Comparison of ENCODE assay signal across 16 cellular contexts in the genomic region with DNA sequence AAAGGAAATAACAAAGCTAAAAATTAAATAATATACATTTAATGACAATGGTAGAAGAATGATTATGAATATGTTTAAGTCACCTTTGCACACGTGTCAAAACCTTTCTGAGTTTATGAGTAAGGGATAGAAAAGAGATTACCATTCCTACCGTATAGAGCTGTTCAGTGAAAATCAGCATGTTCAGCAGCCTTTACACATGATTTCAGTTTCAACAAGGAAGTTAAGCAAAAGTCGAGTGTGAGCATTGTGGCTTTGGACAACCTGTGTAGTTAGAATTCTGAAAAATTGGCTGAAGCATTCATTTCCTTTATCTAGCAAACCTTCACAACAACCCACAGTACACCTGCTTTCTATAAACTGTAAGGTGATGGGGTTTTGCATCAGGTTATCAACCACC.
DNase-seq lines count a peak whose midpoint lies in the region; ATAC-seq and TF ChIP-seq lines count a peak whose summit lies in the region.
"Had no signal": no experiment of that assay in that cellular context is flagged by ENCODE, and none has a peak within 500 bp of the region (broad histone marks: within the 10 kb centered on the region; RNA-seq: fewer than 3 reads in every experiment).

No MANE protein-coding gene starts in this region.

- no peak overlapping the region for H2AFZ ChIP-seq in OCI-LY3 (ENCODE audit: low read depth, low read length)

- H3K36me3 Mint-ChIP-seq in mesothelial cell of epicardium = no peaks in the 10 kb centered on the region
- H3K36me3 Mint-ChIP-seq: activated naive CD8-positive, alpha-beta T cell had no signal

- ATAC-seq in GM18519 (IDR thresholded peaks at IDR 0.05; ENCODE audit: low FRiP score, unreplicated experiment) (peak; percentile 92), GM21515 (IDR thresholded peaks at IDR 0.05; ENCODE audit: unreplicated experiment) (peak; percentile 96), HG03103 (IDR thresholded peaks at IDR 0.05; ENCODE audit: low read depth, unreplicated experiment) (peak; percentile 70)

- peaks cover 22% of the 10 kb centered on the region for H3K9me3 Mint-ChIP-seq in mesothelial cell of epicardium
- H3K9me3 Mint-ChIP-seq: nephron had no signal

- H3K4me1 ChIP-seq in OCI-LY3 (ENCODE audit: low read length) = peaks cover 11% of the 10 kb centered on the region
- H3K4me1 ChIP-seq: right atrium auricular region, upper lobe of left lung had no signal

- DNase-seq in hypothalamus (lab: John Stamatoyannopoulos, UW) (no peak), T-helper 1 cell (no peak), mesothelial cell of epicardium (ENCODE audit: low spot score in 2 of 2, unreplicated experiment in 2 of 2) (no peak), GF-D8 (lab: John Stamatoyannopoulos, UW) (no peak)
- DNase-seq: activated CD4-positive, alpha-beta T cell treated with anti-CD3 and anti-CD28 coated beads for 1 hour; AML-193; stimulated activated CD4-positive, alpha-beta T cell treated with anti-CD3 and anti-CD28 coated beads, Interleukin-2, amount 100 ng/mL, for 48 hours; upper lobe of left lung had no signal

- H3K4me2 ChIP-seq in OCI-LY3 (ENCODE audit: low read length) = peak overlapping the region; percentile 30; the same call in 1 of the 2 replicates

- no peak for TF ChIP-seq CTCF in OCI-LY3 (IDR thresholded peaks at IDR 0.05; ENCODE audit: low read depth, low read length)
- no peak for TF ChIP-seq CTCF in mesothelial cell of epicardium (IDR thresholded peaks at IDR 0.05; ENCODE audit: unreplicated experiment)

- H3K27me3 ChIP-seq in OCI-LY3 (ENCODE audit: low read depth, low read length) = no peaks in the 10 kb centered on the region
- H3K27me3 ChIP-seq: cardiac muscle cell, right atrium auricular region, upper lobe of left lung had no signal

- H3K4me3 Mint-ChIP-seq in mesothelial cell of epicardium = no peak overlapping the region
- H3K4me3 Mint-ChIP-seq: activated naive CD8-positive, alpha-beta T cell; nephron had no signal

- no peaks in the 10 kb centered on the region for H3K9me3 ChIP-seq in OCI-LY3 (ENCODE audit: insufficient read depth, low read length)
- H3K9me3 ChIP-seq: right atrium auricular region, upper lobe of left lung had no signal

- H3K27me3 Mint-ChIP-seq in mesothelial cell of epicardium (ENCODE audit: low read depth) = no peaks in the 10 kb centered on the region

- no peaks in the 10 kb centered on the region for H3K36me3 ChIP-seq in OCI-LY3 (replicated peaks; ENCODE audit: low read depth, low read length)
- H3K36me3 ChIP-seq: cardiac muscle cell, right atrium auricular region, upper lobe of left lung had no signal

- H3K4me1 Mint-ChIP-seq in mesothelial cell of epicardium = peaks cover 22% of the 10 kb centered on the region

- no peaks in the 10 kb centered on the region for H4K20me1 ChIP-seq in OCI-LY3 (ENCODE audit: insufficient read depth, low read length)

- H3K27ac Mint-ChIP-seq in mesothelial cell of epicardium = no peak overlapping the region
- H3K27ac Mint-ChIP-seq: activated naive CD8-positive, alpha-beta T cell; nephron had no signal

- H3K9ac ChIP-seq in OCI-LY3 (ENCODE audit: low read length) = no peak overlapping the region

- no peak overlapping the region for H3K4me3 ChIP-seq in OCI-LY3 (ENCODE audit: low read length)
- H3K4me3 ChIP-seq: cardiac muscle cell, right atrium auricular region, upper lobe of left lung had no signal

- no peak overlapping the region for H3K27ac ChIP-seq in OCI-LY3 (ENCODE audit: low read length)
- H3K27ac ChIP-seq: cardiac muscle cell, right atrium auricular region, upper lobe of left lung had no signal

- no peaks in the 10 kb centered on the region for H3K79me2 ChIP-seq in OCI-LY3 (ENCODE audit: low read length)
